19 cellular contexts compared by ENCODE assay signal in the genomic region with DNA sequence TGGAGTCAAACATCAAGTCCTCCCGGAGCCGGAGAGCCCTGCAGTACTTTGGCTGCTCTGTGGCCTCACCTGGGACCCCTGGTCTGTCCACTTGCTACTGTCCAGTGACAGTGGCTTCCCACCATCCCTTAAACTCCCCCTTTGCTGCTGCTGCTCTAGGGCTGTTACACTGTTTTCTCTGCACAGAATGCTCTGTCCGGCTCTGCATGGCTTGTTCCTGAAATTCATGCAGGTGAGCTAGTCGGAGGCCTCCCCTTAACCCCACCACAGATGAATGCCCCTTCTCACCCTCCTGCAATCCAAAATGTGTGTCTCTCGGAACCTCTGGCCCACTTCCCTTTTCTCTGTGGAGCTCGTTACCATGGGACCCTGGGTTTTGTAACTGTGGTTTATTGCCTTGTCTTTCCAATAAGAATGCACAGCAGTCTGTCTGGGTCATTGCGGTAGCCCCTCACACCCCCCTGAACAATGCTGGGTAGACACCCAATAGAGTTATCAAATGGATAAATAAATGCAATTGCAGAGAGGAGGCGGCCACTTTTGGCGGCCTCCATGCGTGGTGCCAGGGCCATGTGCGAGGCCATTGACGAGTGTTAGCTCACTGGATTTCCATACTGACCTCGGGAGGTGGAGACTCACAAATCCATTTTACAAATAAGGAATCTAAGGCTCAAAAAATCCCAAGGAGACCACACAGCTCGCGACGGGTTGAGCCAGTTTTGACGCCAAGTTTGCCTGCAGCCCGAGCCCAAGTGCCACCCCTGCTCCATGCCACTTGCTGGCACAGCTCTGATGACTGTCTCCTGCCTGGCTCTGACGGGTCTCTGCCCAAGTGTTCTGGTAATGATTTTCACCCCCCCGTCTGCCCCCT. TPM values are rescaled to one million over a fixed set of nuclear protein-coding genes. Genes with fewer than 3 reads are reported as not detected.
DNase-seq lines count a peak whose midpoint lies in the region; ATAC-seq and TF ChIP-seq lines count a peak whose summit lies in the region.
"Had no signal": no experiment of that assay in that cellular context is flagged by ENCODE, and none has a peak within 500 bp of the region (broad histone marks: within the 10 kb centered on the region; RNA-seq: fewer than 3 reads in every experiment).

No MANE protein-coding gene starts in this region.

- H3K79me2 ChIP-seq in PC-9 (ENCODE audit: low read depth) = no peaks in the 10 kb centered on the region

- H3K4me1 ChIP-seq in BE2C (no peaks in the 10 kb centered on the region), neutrophil (ENCODE audit: control insufficient read depth in 1 of 2, insufficient read depth in 1 of 2, low read depth in 1 of 2, low read length in 1 of 2) (peaks cover 19 to 61% of the 10 kb centered on the region in 2 experiments), PC-9 (replicated peaks; ENCODE audit: insufficient read depth) (no peaks in the 10 kb centered on the region)
- H3K4me1 ChIP-seq: right lobe of liver had no signal

- no TSS peak for BruUV-seq in PC-9 (replicated peaks; lab: Mats Ljungman, UMichigan)

- H3K36me3 Mint-ChIP-seq in effector memory CD8-positive, alpha-beta T cell (ENCODE audit: insufficient read depth) = peaks cover 6% of the 10 kb centered on the region
- H3K36me3 Mint-ChIP-seq: memory B cell had no signal

- TF ChIP-seq CTCF in BE2C (IDR thresholded peaks at IDR 0.05; ENCODE audit: low read depth, low read length) (no peak), neutrophil (IDR thresholded peaks at IDR 0.05) (no peak), PC-9 (conservative IDR thresholded peaks at IDR 0.05) (no peak)

- H3K27ac Mint-ChIP-seq in effector memory CD8-positive, alpha-beta T cell = no peak overlapping the region
- H3K27ac Mint-ChIP-seq: activated CD4-positive, alpha-beta memory T cell treated with anti-CD3 and anti-CD28 coated beads, Interleukin-2, amount 10 ng/mL, durations not matched to agents 7 days and 5 days; memory B cell had no signal

- H3K27me3 Mint-ChIP-seq in effector memory CD8-positive, alpha-beta T cell = peaks cover 5 to 34% of the 10 kb centered on the region in 2 donors

- H3F3A ChIP-seq in PC-9 (ENCODE audit: insufficient read depth, low read depth) = no peaks in the 10 kb centered on the region

- H3K4me1 Mint-ChIP-seq in effector memory CD8-positive, alpha-beta T cell (ENCODE audit: low read depth in 2 of 2) = peaks cover 5 to 10% of the 10 kb centered on the region in 2 donors

- H3K9me3 ChIP-seq in BE2C (no peaks in the 10 kb centered on the region), neutrophil (no peaks in the 10 kb centered on the region), PC-9 (ENCODE audit: insufficient read depth, low read depth) (no peaks in the 10 kb centered on the region)
- H3K9me3 ChIP-seq: esophagus muscularis mucosa, right lobe of liver had no signal

- no peak overlapping the region for H3K4me3 ChIP-seq in BE2C (ENCODE audit: low read depth, low read length)
- H3K4me3 ChIP-seq in neutrophil (ENCODE audit: low read depth in 1 of 2, low read length in 1 of 2) = peak overlapping the region in 1 of 2 experiments; percentile 33
- no peak overlapping the region for H3K4me3 ChIP-seq in PC-9
- H3K4me3 ChIP-seq: esophagus muscularis mucosa, right lobe of liver had no signal

- H3K27me3 ChIP-seq in BE2C (no peaks in the 10 kb centered on the region), neutrophil (no peaks in the 10 kb centered on the region), PC-9 (ENCODE audit: insufficient read depth, low read depth) (no peaks in the 10 kb centered on the region)
- H3K27me3 ChIP-seq: esophagus muscularis mucosa, right lobe of liver had no signal

- DNase-seq in BE2C (peak; percentile 3), KBM-7 (peak; percentile 94), SKM-1 (lab: John Stamatoyannopoulos, UW; ENCODE audit: unreplicated experiment) (no peak), NCI-H2029 (lab: John Stamatoyannopoulos, UW) (no peak), PC-9 (no peak)
- DNase-seq in effector memory CD8-positive, alpha-beta T cell = no peak
- DNase-seq: activated CD4-positive, alpha-beta memory T cell treated with anti-CD3 and anti-CD28 coated beads, Interleukin-2, amount 10 ng/mL, durations not matched to agents 7 days and 5 days; Calu3; immature natural killer cell; IMR-90; NCI-H1092; stimulated activated CD4-positive, alpha-beta T cell treated with anti-CD3 and anti-CD28 coated beads, Interleukin-2, amount 100 ng/mL, for 48 hours; T-helper 1 cell had no signal

- no peak overlapping the region for H2AFZ ChIP-seq in PC-9

- ATAC-seq in esophagus mucosa = peak; percentile 15
- no peak for ATAC-seq in effector memory CD8-positive, alpha-beta T cell (replicated peaks)
- ATAC-seq: right lobe of liver had no signal

- POLR2A ChIA-PET in PC-9 (lab: Charles Lee; ENCODE audit: unreplicated experiment) = no interaction called here

- H3K27ac ChIP-seq in neutrophil = peak overlapping the region; percentile 47
- H3K27ac ChIP-seq in PC-9 = no peak overlapping the region
- H3K27ac ChIP-seq: esophagus muscularis mucosa, right lobe of liver had no signal

- in situ Hi-C loops in KBM-7 (cut with MboI; ENCODE audit: low pct_unique_long_range_greater_than_20kb, low sequenced_read_pairs) = loop anchor here (25.0 kb wide), 1 partner anchor 1072 kb away; no protein-coding TSS in a partner anchor

- H4K20me1 ChIP-seq in PC-9 (ENCODE audit: insufficient read depth) = no peaks in the 10 kb centered on the region

- intact Hi-C loops in PC-9 (cut with micrococcal nuclease; ENCODE audit: unreplicated experiment) = no loop called here

- H3K9me3 Mint-ChIP-seq in effector memory CD8-positive, alpha-beta T cell = no peaks in the 10 kb centered on the region
- H3K9me3 Mint-ChIP-seq: activated CD4-positive, alpha-beta memory T cell treated with anti-CD3 and anti-CD28 coated beads, Interleukin-2, amount 10 ng/mL, durations not matched to agents 7 days and 5 days; immature natural killer cell; memory B cell had no signal

- no peak overlapping the region for H3K4me2 ChIP-seq in PC-9

- CTCF ChIA-PET in PC-9 (lab: Charles Lee) = no interaction called here

- no peak overlapping the region for H3K4me3 Mint-ChIP-seq in effector memory CD8-positive, alpha-beta T cell
- H3K4me3 Mint-ChIP-seq: activated CD4-positive, alpha-beta memory T cell treated with anti-CD3 and anti-CD28 coated beads, Interleukin-2, amount 10 ng/mL, durations not matched to agents 7 days and 5 days; immature natural killer cell; memory B cell had no signal

- no peaks in the 10 kb centered on the region for H3K36me3 ChIP-seq in BE2C
- no peaks in the 10 kb centered on the region for H3K36me3 ChIP-seq in neutrophil
- H3K36me3 ChIP-seq in PC-9 (ENCODE audit: low read depth) = no peaks in the 10 kb centered on the region
- H3K36me3 ChIP-seq: right lobe of liver had no signal

- H3K9me2 ChIP-seq in PC-9 (ENCODE audit: insufficient read depth) = no peaks in the 10 kb centered on the region

RNA-seq across cellular contexts. Expression of gene RGMA, which starts 48.5 kb away (rescaled TPM):
- 1.1 TPM for polyA plus RNA-seq in BE2C (2012; ENCODE audit: insufficient read depth, insufficient read length, low read depth)
- total RNA-seq in esophagus mucosa = 40.5 TPM
- total RNA-seq in PC-9 (2021) = 3.3 and 3.6 TPM in 2 replicates
- total RNA-seq: RPMI7951 had no signal
- polyA plus RNA-seq: immature natural killer cell had no signal

Comparison
In these comparisons a context has a peak if more than half of its experiments do, and no peak if none do; other contexts are left out.
1. DNase-seq: peak in BE2C (single experiment) and KBM-7 (single experiment); none in effector memory CD8-positive, alpha-beta T cell (0 of 3), SKM-1 (single experiment), NCI-H2029 (single experiment) and PC-9 (0 of 2).